In genomic region chr5:120991569-120991968, GRCh38 we compare ENCODE assay signal across 26 cellular contexts.
"Had no signal": no experiment of that assay in that cellular context is flagged by ENCODE, and none has a peak within 500 bp of the region (broad histone marks: within the 10 kb centered on the region; RNA-seq: fewer than 3 reads in every experiment).

No MANE protein-coding gene starts in this region.

- H3K36me3 ChIP-seq: colonic mucosa, esophagus muscularis mucosa, esophagus squamous epithelium, gastrocnemius medialis, gastroesophageal sphincter, heart left ventricle, heart right ventricle had no signal

- H3K27ac Mint-ChIP-seq: dendritic cell treated with granulocyte-macrophage colony-stimulating factor and Interleukin-4, amounts not matched to agents 40 ng/mL and 50 ng/mL, for 4 days; effector memory CD8-positive, alpha-beta T cell; endodermal cell had no signal

- H3K27me3 ChIP-seq: colonic mucosa, dorsolateral prefrontal cortex, esophagus muscularis mucosa, esophagus squamous epithelium, foreskin keratinocyte, gastrocnemius medialis, gastroesophageal sphincter, hepatocyte had no signal

- H3K9me3 ChIP-seq: colonic mucosa, esophagus muscularis mucosa, esophagus squamous epithelium, gastrocnemius medialis, gastroesophageal sphincter, heart left ventricle, heart right ventricle had no signal

- H3K27me3 Mint-ChIP-seq: dendritic cell treated with granulocyte-macrophage colony-stimulating factor and Interleukin-4, amounts not matched to agents 40 ng/mL and 50 ng/mL, for 4 days; effector memory CD8-positive, alpha-beta T cell had no signal

- DNase-seq: colonic mucosa; cortex of kidney; dermis blood vessel endothelial cell; dorsolateral prefrontal cortex; effector CD4-positive, alpha-beta T cell; effector CD8-positive, alpha-beta T cell; effector memory CD4-positive, alpha-beta T cell; effector memory CD8-positive, alpha-beta T cell; endodermal cell; erythroblast; esophagus squamous epithelium; foreskin fibroblast; foreskin keratinocyte; foreskin melanocyte; gastrocnemius medialis; glutamatergic neuron; head of caudate nucleus; heart left ventricle; heart right ventricle had no signal

- H3K4me3 Mint-ChIP-seq: dendritic cell treated with granulocyte-macrophage colony-stimulating factor and Interleukin-4, amounts not matched to agents 40 ng/mL and 50 ng/mL, for 4 days; effector memory CD8-positive, alpha-beta T cell; endodermal cell had no signal

- ATAC-seq: effector memory CD8-positive, alpha-beta T cell; esophagus mucosa; foreskin keratinocyte; gastrocnemius medialis; gastroesophageal sphincter; heart left ventricle; heart right ventricle had no signal

- H3K27ac ChIP-seq: colonic mucosa, coronary artery, dorsolateral prefrontal cortex, epithelial cell of prostate, esophagus muscularis mucosa, esophagus squamous epithelium, foreskin keratinocyte, gastrocnemius medialis, gastroesophageal sphincter, heart left ventricle, heart right ventricle, hepatocyte had no signal

- H2AFZ ChIP-seq: hepatocyte had no signal

- H3K4me2 ChIP-seq: hepatocyte had no signal

- H3K79me2 ChIP-seq: hepatocyte had no signal

- H3K4me1 ChIP-seq: colonic mucosa, esophagus muscularis mucosa, esophagus squamous epithelium, foreskin keratinocyte, gastrocnemius medialis, gastroesophageal sphincter, heart left ventricle, heart right ventricle had no signal

- H3K9me3 Mint-ChIP-seq: endodermal cell had no signal

- H3K4me3 ChIP-seq: colonic mucosa, coronary artery, dorsolateral prefrontal cortex, esophagus muscularis mucosa, esophagus squamous epithelium, gastrocnemius medialis, gastroesophageal sphincter, heart left ventricle, heart right ventricle, hepatocyte had no signal
